Comparison of ENCODE assay signal across 17 cellular contexts in genomic region chr12:38502016-38502415, GRCh38.
DNase-seq lines count a peak whose midpoint lies in the region; ATAC-seq and TF ChIP-seq lines count a peak whose summit lies in the region.
"Had no signal": no experiment of that assay in that cellular context is flagged by ENCODE, and none has a peak within 500 bp of the region (broad histone marks: within the 10 kb centered on the region; RNA-seq: fewer than 3 reads in every experiment).

No MANE protein-coding gene starts in this region.

- no peaks in the 10 kb centered on the region for H3K79me2 ChIP-seq in smooth muscle cell (ENCODE audit: low read depth)

- no peak for ATAC-seq in natural killer cell treated with Interleukin-12 subunit alpha and Interleukin-12 subunit beta and Interleukin-15 and Interleukin-18, amount 100 ng/mL, for 72 hours
- ATAC-seq: A549, K562 had no signal

- no peak overlapping the region for H3K9ac ChIP-seq in smooth muscle cell (ENCODE audit: low read depth)

- H3K4me1 Mint-ChIP-seq in glutamatergic neuron (ENCODE audit: low read depth, unreplicated experiment) = no peaks in the 10 kb centered on the region
- H3K4me1 Mint-ChIP-seq in natural killer cell treated with Interleukin-12 subunit alpha and Interleukin-12 subunit beta and Interleukin-15 and Interleukin-18, amount 100 ng/mL, for 72 hours (ENCODE audit: low read depth in 2 of 2) = no peaks in the 10 kb centered on the region

- peaks cover 8% of the 10 kb centered on the region for H3K9me3 Mint-ChIP-seq in glutamatergic neuron (ENCODE audit: unreplicated experiment)
- H3K9me3 Mint-ChIP-seq in natural killer cell treated with Interleukin-12 subunit alpha and Interleukin-12 subunit beta and Interleukin-15 and Interleukin-18, amount 100 ng/mL, for 72 hours = peaks cover 29% of the 10 kb centered on the region

- H3K4me3 Mint-ChIP-seq in glutamatergic neuron (ENCODE audit: unreplicated experiment) = no peak overlapping the region
- H3K4me3 Mint-ChIP-seq in natural killer cell treated with Interleukin-12 subunit alpha and Interleukin-12 subunit beta and Interleukin-15 and Interleukin-18, amount 100 ng/mL, for 72 hours = no peak overlapping the region
- H3K4me3 Mint-ChIP-seq: CD4-positive, alpha-beta T cell; H9 had no signal

- H3K4me2 ChIP-seq in smooth muscle cell = peak overlapping the region; percentile 67
- H3K4me2 ChIP-seq: A549 had no signal

- no peaks in the 10 kb centered on the region for H4K20me1 ChIP-seq in smooth muscle cell (ENCODE audit: low read depth)

- DNase-seq in H4 (ENCODE audit: low spot score) (peak; percentile 33), amniotic epithelial cell (ENCODE audit: low read depth) (peak; percentile 42), glutamatergic neuron (no peak), smooth muscle cell (lab: John Stamatoyannopoulos, UW; ENCODE audit: unreplicated experiment) (no peak), T-helper 1 cell (no peak), DMS53 treated with DMSO at 0.1 percent for 48 hours (lab: John Stamatoyannopoulos, UW; ENCODE audit: unreplicated experiment) (no peak)
- no peak for DNase-seq in natural killer cell treated with Interleukin-12 subunit alpha and Interleukin-12 subunit beta and Interleukin-15 and Interleukin-18, amount 100 ng/mL, for 72 hours (ENCODE audit: low spot score)
- DNase-seq: AML-193; Calu3; CD4-positive, alpha-beta T cell; DMS53; GOT3; H9; IMR-90 had no signal

- no peak overlapping the region for H2AFZ ChIP-seq in smooth muscle cell (ENCODE audit: low read depth)

- no peak for TF ChIP-seq CTCF in glutamatergic neuron (IDR thresholded peaks at IDR 0.05; ENCODE audit: partially characterized antibody, unreplicated experiment)
- no peak for TF ChIP-seq CTCF in smooth muscle cell (IDR thresholded peaks at IDR 0.05; ENCODE audit: borderline replicate concordance, insufficient read depth, poor library complexity, severe bottlenecking)

- no peaks in the 10 kb centered on the region for H3K36me3 Mint-ChIP-seq in glutamatergic neuron (ENCODE audit: unreplicated experiment)
- no peaks in the 10 kb centered on the region for H3K36me3 Mint-ChIP-seq in natural killer cell treated with Interleukin-12 subunit alpha and Interleukin-12 subunit beta and Interleukin-15 and Interleukin-18, amount 100 ng/mL, for 72 hours

- peaks cover 7% of the 10 kb centered on the region for H3K4me1 ChIP-seq in smooth muscle cell (ENCODE audit: low read depth)
- H3K4me1 ChIP-seq: A549 had no signal

- peaks cover 6% of the 10 kb centered on the region for H3F3A ChIP-seq in smooth muscle cell (ENCODE audit: low read depth)

- H3K27me3 ChIP-seq in smooth muscle cell (ENCODE audit: low read depth) = no peaks in the 10 kb centered on the region

- no peaks in the 10 kb centered on the region for H3K27me3 Mint-ChIP-seq in glutamatergic neuron (ENCODE audit: unreplicated experiment)
- no peaks in the 10 kb centered on the region for H3K27me3 Mint-ChIP-seq in natural killer cell treated with Interleukin-12 subunit alpha and Interleukin-12 subunit beta and Interleukin-15 and Interleukin-18, amount 100 ng/mL, for 72 hours
- H3K27me3 Mint-ChIP-seq: CD4-positive, alpha-beta T cell had no signal

- peak overlapping the region; percentile 57 for H3K27ac ChIP-seq in smooth muscle cell (ENCODE audit: low read depth)
- H3K27ac ChIP-seq: A549, C4-2B had no signal

- peak overlapping the region; percentile 75 for H3K27ac Mint-ChIP-seq in glutamatergic neuron (ENCODE audit: unreplicated experiment)
- no peak overlapping the region for H3K27ac Mint-ChIP-seq in natural killer cell treated with Interleukin-12 subunit alpha and Interleukin-12 subunit beta and Interleukin-15 and Interleukin-18, amount 100 ng/mL, for 72 hours
- H3K27ac Mint-ChIP-seq: CD4-positive, alpha-beta T cell; H9 had no signal

- H3K36me3 ChIP-seq in smooth muscle cell (ENCODE audit: low read depth) = no peaks in the 10 kb centered on the region

- H3K4me3 ChIP-seq in smooth muscle cell = no peak overlapping the region
- H3K4me3 ChIP-seq: A549, K562 had no signal

- peaks cover 3% of the 10 kb centered on the region for H3K9me3 ChIP-seq in smooth muscle cell (replicated peaks; ENCODE audit: low read depth)

Comparison
In these comparisons a context has a peak if more than half of its experiments do, and no peak if none do; other contexts are left out.
1. DNase-seq: peak in H4 (single experiment) and amniotic epithelial cell (single experiment); none in glutamatergic neuron (single experiment), smooth muscle cell (single experiment), T-helper 1 cell (0 of 5), natural killer cell treated with Interleukin-12 subunit alpha and Interleukin-12 subunit beta and Interleukin-15 and Interleukin-18, amount 100 ng/mL, for 72 hours (single experiment) and DMS53 treated with DMSO at 0.1 percent for 48 hours (single experiment).